ENCODE assay signal across 22 cellular contexts in genomic region chr19:34230833-34231232, GRCh38. TPM values are rescaled to one million over a fixed set of nuclear protein-coding genes. Genes with fewer than 3 reads are reported as not detected.
DNase-seq lines count a peak whose midpoint lies in the region; ATAC-seq and TF ChIP-seq lines count a peak whose summit lies in the region.
"Had no signal": no experiment of that assay in that cellular context is flagged by ENCODE, and none has a peak within 500 bp of the region (broad histone marks: within the 10 kb centered on the region; RNA-seq: fewer than 3 reads in every experiment).

No MANE protein-coding gene starts in this region.

- H3K27me3 Mint-ChIP-seq in natural killer cell treated with Interleukin-12 subunit alpha and Interleukin-12 subunit beta and Interleukin-15 and Interleukin-18, amount 100 ng/mL, for 72 hours, result no peaks in the 10 kb centered on the region
- no peaks in the 10 kb centered on the region for H3K27me3 Mint-ChIP-seq in natural killer cell (ENCODE audit: low read depth in 2 of 2)
- H3K27me3 Mint-ChIP-seq in chondrocyte (ENCODE audit: low read depth), result no peaks in the 10 kb centered on the region
- no peaks in the 10 kb centered on the region for H3K27me3 Mint-ChIP-seq in naive thymus-derived CD8-positive, alpha-beta T cell
- H3K27me3 Mint-ChIP-seq: stimulated activated naive CD8-positive, alpha-beta T cell treated with anti-CD3 and anti-CD28 coated beads, Interleukin-15, amount 100 ng/mL, for 72 hours had no signal

- H3K9me3 Mint-ChIP-seq in natural killer cell treated with Interleukin-12 subunit alpha and Interleukin-12 subunit beta and Interleukin-15 and Interleukin-18, amount 100 ng/mL, for 72 hours, result no peaks in the 10 kb centered on the region
- H3K9me3 Mint-ChIP-seq in natural killer cell (no peaks in the 10 kb centered on the region), chondrocyte (ENCODE audit: low read depth) (no peaks in the 10 kb centered on the region)
- H3K9me3 Mint-ChIP-seq in naive thymus-derived CD8-positive, alpha-beta T cell, result no peaks in the 10 kb centered on the region
- H3K9me3 Mint-ChIP-seq: stimulated activated naive CD8-positive, alpha-beta T cell treated with anti-CD3 and anti-CD28 coated beads, Interleukin-15, amount 100 ng/mL, for 72 hours had no signal

- no peaks in the 10 kb centered on the region for H3K9me3 ChIP-seq in heart left ventricle
- H3K9me3 ChIP-seq: A549, esophagus muscularis mucosa, SJSA1, transverse colon had no signal

- WGBS in heart left ventricle, 4 donors, result 91 to 93% (median 91%) methylated on average over 10 of the region's 10 CpGs

- no peak for TF ChIP-seq CTCF in natural killer cell (IDR thresholded peaks at IDR 0.05)
- TF ChIP-seq CTCF in chondrocyte (IDR thresholded peaks at IDR 0.05), result no peak
- TF ChIP-seq CTCF in heart left ventricle (IDR thresholded peaks at IDR 0.05), result no peak

- H3K36me3 Mint-ChIP-seq in natural killer cell treated with Interleukin-12 subunit alpha and Interleukin-12 subunit beta and Interleukin-15 and Interleukin-18, amount 100 ng/mL, for 72 hours, result peaks cover 22% of the 10 kb centered on the region
- H3K36me3 Mint-ChIP-seq in natural killer cell (peaks cover 13% of the 10 kb centered on the region), chondrocyte (ENCODE audit: low read depth) (peaks cover 18% of the 10 kb centered on the region)
- H3K36me3 Mint-ChIP-seq in naive thymus-derived CD8-positive, alpha-beta T cell, result peaks cover 8 to 46% (median 12%) of the 10 kb centered on the region in 3 donors

- H3K27me3 ChIP-seq in heart left ventricle, result no peaks in the 10 kb centered on the region
- H3K27me3 ChIP-seq: brain microvascular endothelial cell, esophagus muscularis mucosa, SJSA1, transverse colon had no signal

- no peak for DNase-seq in natural killer cell treated with Interleukin-12 subunit alpha and Interleukin-12 subunit beta and Interleukin-15 and Interleukin-18, amount 100 ng/mL, for 72 hours (ENCODE audit: low spot score)
- DNase-seq in natural killer cell (no peak), chondrocyte (ENCODE audit: low spot score) (no peak), heart left ventricle (no peak), NCI-H1092 treated with DMSO at 0.1 percent for 48 hours (lab: John Stamatoyannopoulos, UW) (no peak), SHP77 (lab: John Stamatoyannopoulos, UW) (no peak)
- DNase-seq in naive thymus-derived CD8-positive, alpha-beta T cell, result no peak
- DNase-seq: brain microvascular endothelial cell; effector memory CD4-positive, alpha-beta T cell; foreskin melanocyte; H7; left ventricle myocardium superior; NCI-H187; NCI-H524 treated with DMSO at 0.1 percent for 48 hours; stimulated activated CD4-positive, alpha-beta T cell treated with anti-CD3 and anti-CD28 coated beads, Interleukin-15, amount 100 ng/mL, for 24 hours; stimulated activated naive CD8-positive, alpha-beta T cell treated with anti-CD3 and anti-CD28 coated beads, Interleukin-15, amount 100 ng/mL, for 72 hours; transverse colon had no signal

- TF ChIP-seq POLR2A in heart left ventricle (IDR thresholded peaks at IDR 0.05), result no peak

- peaks cover 0 to 53% (median 48%) of the 10 kb centered on the region in 9 donors for H3K36me3 ChIP-seq in heart left ventricle

- peaks cover 0 to 23% (median 13%) of the 10 kb centered on the region in 12 donors for H3K4me1 ChIP-seq in heart left ventricle

- ATAC-seq in natural killer cell treated with Interleukin-12 subunit alpha and Interleukin-12 subunit beta and Interleukin-15 and Interleukin-18, amount 100 ng/mL, for 72 hours, result no peak
- ATAC-seq in natural killer cell (no peak), GM18858 (IDR thresholded peaks at IDR 0.05; ENCODE audit: unreplicated experiment) (no peak), heart left ventricle (no peak)
- ATAC-seq in naive thymus-derived CD8-positive, alpha-beta T cell, result no peak
- ATAC-seq: A549; left ventricle myocardium superior; sciatic nerve; stimulated activated naive CD8-positive, alpha-beta T cell treated with anti-CD3 and anti-CD28 coated beads, Interleukin-15, amount 100 ng/mL, for 72 hours had no signal

- no peak overlapping the region for H3K27ac ChIP-seq in heart left ventricle
- H3K27ac ChIP-seq: brain microvascular endothelial cell, SJSA1, transverse colon had no signal

- H3K4me3 Mint-ChIP-seq in natural killer cell treated with Interleukin-12 subunit alpha and Interleukin-12 subunit beta and Interleukin-15 and Interleukin-18, amount 100 ng/mL, for 72 hours, result peak overlapping the region; percentile 16
- H3K4me3 Mint-ChIP-seq in natural killer cell (no peak overlapping the region), chondrocyte (ENCODE audit: unreplicated experiment) (no peak overlapping the region)
- no peak overlapping the region for H3K4me3 Mint-ChIP-seq in naive thymus-derived CD8-positive, alpha-beta T cell
- H3K4me3 Mint-ChIP-seq: stimulated activated naive CD8-positive, alpha-beta T cell treated with anti-CD3 and anti-CD28 coated beads, Interleukin-15, amount 100 ng/mL, for 72 hours had no signal

- peaks cover 32 to 48% of the 10 kb centered on the region in 2 donors for H3K4me1 Mint-ChIP-seq in natural killer cell treated with Interleukin-12 subunit alpha and Interleukin-12 subunit beta and Interleukin-15 and Interleukin-18, amount 100 ng/mL, for 72 hours (ENCODE audit: low read depth in 2 of 2)
- H3K4me1 Mint-ChIP-seq in natural killer cell (peaks cover 16 to 26% of the 10 kb centered on the region in 2 donors), chondrocyte (ENCODE audit: low read depth) (peaks cover 39% of the 10 kb centered on the region)
- H3K4me1 Mint-ChIP-seq in naive thymus-derived CD8-positive, alpha-beta T cell, result peaks cover 7 to 31% (median 27%) of the 10 kb centered on the region in 4 donors

- POLR2A ChIA-PET in naive thymus-derived CD8-positive, alpha-beta T cell (lab: Charles Lee), result no interaction called here

- H3K27ac Mint-ChIP-seq in natural killer cell treated with Interleukin-12 subunit alpha and Interleukin-12 subunit beta and Interleukin-15 and Interleukin-18, amount 100 ng/mL, for 72 hours, result peak overlapping the region in 1 of 2 donors; percentile 41
- H3K27ac Mint-ChIP-seq in natural killer cell, result peak overlapping the region in 1 of 2 donors; percentile 58
- H3K27ac Mint-ChIP-seq in chondrocyte (ENCODE audit: unreplicated experiment), result peak overlapping the region; percentile 41
- peak overlapping the region in 7 of 10 donors; percentile 22 to 65 (median 51) for H3K27ac Mint-ChIP-seq in naive thymus-derived CD8-positive, alpha-beta T cell

- H3K4me3 ChIP-seq in heart left ventricle, result no peak overlapping the region
- H3K4me3 ChIP-seq: A549, esophagus muscularis mucosa, SJSA1, transverse colon had no signal

- intact Hi-C loops in natural killer cell (cut with micrococcal nuclease) (no loop called here), heart left ventricle (cut with DNase I) (loop anchor here in 1 of 10 donors (10.0 kb wide), 1 partner anchor 114 kb away; no protein-coding TSS in a partner anchor)

RNA-seq across cellular contexts. Expression of gene GARRE1, which starts 23.5 kb away (rescaled TPM):
- 10 to 100 TPM in 1 of 2 donors, 1 to 10 TPM in 1; 9.6 to 13.3 TPM for total RNA-seq in natural killer cell treated with Interleukin-12 subunit alpha and Interleukin-12 subunit beta and Interleukin-15 and Interleukin-18, amount 100 ng/mL, for 72 hours
- total RNA-seq in natural killer cell (10 to 100 TPM; 21.9 to 29.2 (median 22.0) TPM), chondrocyte (23.3 to 35.4 TPM (median 24.4 TPM) in 3 replicates), heart left ventricle (10 to 100 TPM; 16.3 to 34.7 (median 22.3) TPM)
- 10 to 100 TPM; 41.5 to 53.7 TPM for total RNA-seq in naive thymus-derived CD8-positive, alpha-beta T cell
- polyA plus RNA-seq in naive thymus-derived CD8-positive, alpha-beta T cell, result 1 to 10 TPM; 5.4 to 6.3 (median 5.6) TPM
- 10 to 100 TPM in 1 of 2 donors, 1 to 10 TPM in 1; 7.8 to 12.9 TPM for polyA plus RNA-seq in heart left ventricle

RNA-seq across cellular contexts. Expression of gene LSM14A, which starts 58.5 kb away (rescaled TPM):
- 100 to 1,000 TPM; 119 to 135 TPM for total RNA-seq in natural killer cell treated with Interleukin-12 subunit alpha and Interleukin-12 subunit beta and Interleukin-15 and Interleukin-18, amount 100 ng/mL, for 72 hours
- total RNA-seq in natural killer cell (100 to 1,000 TPM; 201 to 246 (median 202) TPM), chondrocyte (79.1 to 89.4 TPM (median 83.7 TPM) in 3 replicates), heart left ventricle (10 to 100 TPM; 39.8 to 86.8 (median 70.5) TPM)
- total RNA-seq in naive thymus-derived CD8-positive, alpha-beta T cell, result 100 to 1,000 TPM; 196 to 209 TPM
- polyA plus RNA-seq in naive thymus-derived CD8-positive, alpha-beta T cell, result 100 to 1,000 TPM; 163 to 193 (median 172) TPM
- polyA plus RNA-seq in heart left ventricle, result 100 to 1,000 TPM in 1 of 2 donors, 10 to 100 TPM in 1; 34.6 to 109 TPM
